ENCODE assay signal across 8 cellular contexts in the genomic region with DNA sequence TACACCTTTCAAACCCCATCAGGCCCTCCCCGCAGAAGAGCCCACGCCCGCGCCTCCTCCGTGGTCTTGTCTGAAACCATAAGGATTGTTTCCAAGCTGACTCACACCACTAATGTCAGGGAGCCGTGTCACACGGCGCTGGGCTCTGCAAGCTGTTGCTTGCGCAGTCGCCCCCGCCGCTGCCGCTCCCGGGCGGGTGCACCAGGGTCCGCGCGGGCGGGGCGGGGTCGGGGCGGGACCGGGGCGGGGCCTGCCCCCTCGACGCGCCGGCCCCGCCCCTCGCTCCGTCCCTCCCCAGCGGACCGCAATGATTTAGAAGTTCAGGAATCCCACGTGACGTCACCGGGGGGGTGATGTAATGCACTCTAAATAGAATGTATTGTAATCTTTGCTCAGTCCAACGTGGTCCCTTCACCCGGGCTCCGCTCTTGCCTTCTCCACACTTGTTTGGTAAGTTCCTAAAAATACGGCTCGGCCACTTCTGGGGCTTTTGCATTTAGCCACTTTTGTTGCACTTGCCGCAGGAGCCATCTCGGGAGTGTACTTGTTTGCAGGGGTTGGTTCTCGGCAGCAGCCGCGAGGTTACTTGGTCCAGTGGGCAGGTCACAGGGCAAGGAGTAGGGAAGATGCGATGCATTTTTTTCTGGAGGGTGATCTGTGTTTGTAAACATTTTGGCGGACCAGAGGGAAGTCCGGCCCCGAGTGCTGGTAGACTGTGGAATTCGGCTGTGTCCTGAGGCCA. TPM values are rescaled to one million over a fixed set of nuclear protein-coding genes. Genes with fewer than 3 reads are reported as not detected.
DNase-seq lines count a peak whose midpoint lies in the region; ATAC-seq and TF ChIP-seq lines count a peak whose summit lies in the region.

No MANE protein-coding gene starts in this region.

- H3K36me3 ChIP-seq in neutrophil = no peaks in the 10 kb centered on the region

- H3K27me3 ChIP-seq in neutrophil = peaks cover 100% of the 10 kb centered on the region

- no peaks in the 10 kb centered on the region for H3K36me3 Mint-ChIP-seq in activated naive CD8-positive, alpha-beta T cell treated with anti-CD3 and anti-CD28 coated beads, Interleukin-2, amount 10 ng/mL, durations not matched to agents 7 days and 5 days

- peak overlapping the region; percentile 16 for H3K27ac Mint-ChIP-seq in activated naive CD8-positive, alpha-beta T cell treated with anti-CD3 and anti-CD28 coated beads, Interleukin-2, amount 10 ng/mL, durations not matched to agents 7 days and 5 days

- peak; percentile 66 for ATAC-seq in activated naive CD8-positive, alpha-beta T cell treated with anti-CD3 and anti-CD28 coated beads, Interleukin-2, amount 10 ng/mL, durations not matched to agents 7 days and 5 days (ENCODE audit: low read depth)
- no peak for ATAC-seq in GM21390 (IDR thresholded peaks at IDR 0.05; ENCODE audit: unreplicated experiment)

- no peak for TF ChIP-seq CTCF in RWPE1 (conservative IDR thresholded peaks at IDR 0.05; ENCODE audit: low read depth)
- TF ChIP-seq CTCF in neutrophil (IDR thresholded peaks at IDR 0.05) = no peak

- in situ Hi-C loops in KBM-7 (cut with MboI; ENCODE audit: low pct_unique_long_range_greater_than_20kb, low sequenced_read_pairs) = no loop called here

- peak overlapping the region; percentile 69 for H3K27ac ChIP-seq in RWPE1
- no peak overlapping the region for H3K27ac ChIP-seq in neutrophil
- H3K27ac ChIP-seq in substantia nigra (ENCODE audit: low read depth, low read length, poor library complexity, severe bottlenecking) = peak overlapping the region; percentile 94

- H3K4me3 Mint-ChIP-seq in activated naive CD8-positive, alpha-beta T cell treated with anti-CD3 and anti-CD28 coated beads, Interleukin-2, amount 10 ng/mL, durations not matched to agents 7 days and 5 days = peak overlapping the region; percentile 90

- peaks cover 59% of the 10 kb centered on the region for H3K27me3 Mint-ChIP-seq in activated naive CD8-positive, alpha-beta T cell treated with anti-CD3 and anti-CD28 coated beads, Interleukin-2, amount 10 ng/mL, durations not matched to agents 7 days and 5 days

- H3K9me3 ChIP-seq in neutrophil = no peaks in the 10 kb centered on the region

- H3K4me1 Mint-ChIP-seq in activated naive CD8-positive, alpha-beta T cell treated with anti-CD3 and anti-CD28 coated beads, Interleukin-2, amount 10 ng/mL, durations not matched to agents 7 days and 5 days = peaks cover 22% of the 10 kb centered on the region

- no peaks in the 10 kb centered on the region for H3K9me3 Mint-ChIP-seq in activated naive CD8-positive, alpha-beta T cell treated with anti-CD3 and anti-CD28 coated beads, Interleukin-2, amount 10 ng/mL, durations not matched to agents 7 days and 5 days

- H3K4me1 ChIP-seq in neutrophil (ENCODE audit: control insufficient read depth in 1 of 2, insufficient read depth in 1 of 2, low read depth in 1 of 2, low read length in 1 of 2) = peaks cover 17 to 25% of the 10 kb centered on the region in 2 experiments

- peak overlapping the region; percentile 44 to 55 for H3K4me3 ChIP-seq in neutrophil (ENCODE audit: low read depth in 1 of 2, low read length in 1 of 2)

- DNase-seq in GM04503 (ENCODE audit: low read depth) (peak; percentile 44), KBM-7 (peak; percentile 64), RWPE1 (ENCODE audit: low spot score) (peak; percentile 95), glomerular endothelial cell (ENCODE audit: extremely low read depth, low read depth, low spot score) (peak; percentile 87), substantia nigra (lab: John Stamatoyannopoulos, UW) (peak; percentile 52 to 100 (median 91))
- DNase-seq in activated naive CD8-positive, alpha-beta T cell treated with anti-CD3 and anti-CD28 coated beads, Interleukin-2, amount 10 ng/mL, durations not matched to agents 7 days and 5 days = peak; percentile 56

- CTCF ChIA-PET in RWPE1 (lab: Yijun Ruan, JAX) = interaction anchor here (0.6 kb wide), 2 partner anchors 19 to 20 kb away, joined by 5 to 8 read pairs; no protein-coding TSS in a partner anchor

- POLR2A ChIA-PET in RWPE1 (lab: Yijun Ruan, JAX; ENCODE audit: low non-redundant PET) = no interaction called here
- POLR2A ChIA-PET in activated naive CD8-positive, alpha-beta T cell treated with anti-CD3 and anti-CD28 coated beads, Interleukin-2, amount 10 ng/mL, durations not matched to agents 7 days and 5 days (lab: Charles Lee) = no interaction called here

RNA-seq across cellular contexts. Expression of a gene that starts 3.2 kb away (rescaled TPM):
- total RNA-seq in activated naive CD8-positive, alpha-beta T cell treated with anti-CD3 and anti-CD28 coated beads, Interleukin-2, amount 10 ng/mL, durations not matched to agents 7 days and 5 days = not detected
- total RNA-seq in glomerular endothelial cell = 10.7 and 28.7 TPM in 2 replicates

Comparison
In these comparisons a context has a peak if more than half of its experiments do, and no peak if none do; other contexts are left out.
1. DNase-seq: peak in every context shown above with its lines; median percentile 95 in RWPE1; 91 in substantia nigra; 87 in glomerular endothelial cell; 64 in KBM-7; 56 in activated naive CD8-positive, alpha-beta T cell treated with anti-CD3 and anti-CD28 coated beads, Interleukin-2, amount 10 ng/mL, durations not matched to agents 7 days and 5 days; 44 in GM04503.
2. RNA of a gene that starts 3.2 kb away (total RNA-seq): 10.7 to 28.7 TPM in glomerular endothelial cell; not detected in activated naive CD8-positive, alpha-beta T cell treated with anti-CD3 and anti-CD28 coated beads, Interleukin-2, amount 10 ng/mL, durations not matched to agents 7 days and 5 days; every median in the first group is over 10 times any median in the second.